Comparison of ENCODE assay signal across 1 cellular context in the genomic region with DNA sequence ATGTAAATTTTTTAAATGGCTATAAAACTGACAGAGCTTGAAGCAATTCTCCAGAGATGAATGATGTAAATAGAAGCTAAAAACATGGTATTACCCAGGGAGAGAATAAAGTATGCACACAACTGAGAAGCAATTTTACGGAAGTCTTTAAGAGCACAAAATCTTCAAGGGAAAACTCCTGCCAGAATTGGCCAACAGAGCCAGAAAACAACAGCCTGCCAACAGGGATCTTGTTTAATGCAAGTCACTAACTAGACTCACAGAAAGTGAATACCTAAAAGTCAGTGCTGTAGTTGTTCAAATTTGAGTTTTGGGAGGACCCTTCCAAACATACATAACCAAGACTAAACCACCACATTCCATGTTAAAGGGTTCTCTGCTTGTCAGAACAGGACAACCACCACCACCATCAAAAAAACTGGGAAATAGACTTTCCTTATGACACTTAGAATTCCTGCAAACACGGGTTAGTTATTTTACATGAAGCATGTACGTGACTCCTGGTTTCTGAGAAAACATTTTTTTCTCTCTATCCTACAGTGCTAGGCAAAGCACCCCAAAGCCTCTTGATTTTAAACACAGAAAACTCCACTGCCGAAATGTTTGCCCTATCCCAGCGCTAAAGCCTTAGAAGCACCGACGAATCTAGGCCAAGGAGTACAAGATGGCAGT.
TF ChIP-seq lines count a peak whose summit lies in the region.

No MANE protein-coding gene starts in this region.

TF ChIP-seq in GM12878, 131 proteins besides CTCF, POLR2A, EP300 and RAD21:
- TF ChIP-seq SPI1 (IDR thresholded peaks at IDR 0.05; ENCODE audit: borderline replicate concordance, insufficient read depth, low read depth, low read length) (peak; percentile 29; the same call in 1 of the 2 replicates), TBL1XR1 (IDR thresholded peaks at IDR 0.05; ENCODE audit: low read depth, low read length) (0 out of 2 replicates have a peak, but pooled peaks have one; percentile 23), KAT2A (conservative IDR thresholded peaks at IDR 0.05; ENCODE audit: control insufficient read depth, low read depth, low read length) (no peak), NBN (IDR thresholded peaks at IDR 0.05) (no peak), POU2F2 (IDR thresholded peaks at IDR 0.05; ENCODE audit: borderline replicate concordance, low read depth, low read length) (0 out of 3 replicates have a peak, but pooled peaks have one; percentile 9), RB1 (IDR thresholded peaks at IDR 0.05; ENCODE audit: borderline replicate concordance) (no peak), FOXK2 (IDR thresholded peaks at IDR 0.05) (no peak), HDAC2 (IDR thresholded peaks at IDR 0.05) (no peak), TCF12 (IDR thresholded peaks at IDR 0.05; ENCODE audit: low read depth, low read length) (no peak)
- TF ChIP-seq, protein P1, sequence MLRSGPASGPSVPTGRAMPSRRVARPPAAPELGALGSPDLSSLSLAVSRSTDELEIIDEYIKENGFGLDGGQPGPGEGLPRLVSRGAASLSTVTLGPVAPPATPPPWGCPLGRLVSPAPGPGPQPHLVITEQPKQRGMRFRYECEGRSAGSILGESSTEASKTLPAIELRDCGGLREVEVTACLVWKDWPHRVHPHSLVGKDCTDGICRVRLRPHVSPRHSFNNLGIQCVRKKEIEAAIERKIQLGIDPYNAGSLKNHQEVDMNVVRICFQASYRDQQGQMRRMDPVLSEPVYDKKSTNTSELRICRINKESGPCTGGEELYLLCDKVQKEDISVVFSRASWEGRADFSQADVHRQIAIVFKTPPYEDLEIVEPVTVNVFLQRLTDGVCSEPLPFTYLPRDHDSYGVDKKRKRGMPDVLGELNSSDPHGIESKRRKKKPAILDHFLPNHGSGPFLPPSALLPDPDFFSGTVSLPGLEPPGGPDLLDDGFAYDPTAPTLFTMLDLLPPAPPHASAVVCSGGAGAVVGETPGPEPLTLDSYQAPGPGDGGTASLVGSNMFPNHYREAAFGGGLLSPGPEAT (IDR thresholded peaks at IDR 0.05; ENCODE audit: low read depth) = no peak
TF ChIP-seq in GM12878: peak in this region for 3.
